Comparison of ENCODE assay signal across 2 cellular contexts in genomic region chr20:22929661-22930060, GRCh38.
TF ChIP-seq lines count a peak whose summit lies in the region.

No MANE protein-coding gene starts in this region.

TF ChIP-seq in HepG2, 621 proteins besides CTCF, POLR2A, EP300 and RAD21:
- TF ChIP-seq CEBPB (IDR thresholded peaks at IDR 0.05; ENCODE audit: borderline replicate concordance, low read depth, low read length) = peak; percentile 58; the same call in 1 of the 2 replicates
- TF ChIP-seq SYNCRIP (IDR thresholded peaks at IDR 0.05; ENCODE audit: insufficient read depth, low read depth, low read length) = no peak
TF ChIP-seq in HepG2: peak in this region for 1.

TF ChIP-seq in K562, 482 proteins besides CTCF, POLR2A, EP300 and RAD21:
- TF ChIP-seq, protein P1, sequence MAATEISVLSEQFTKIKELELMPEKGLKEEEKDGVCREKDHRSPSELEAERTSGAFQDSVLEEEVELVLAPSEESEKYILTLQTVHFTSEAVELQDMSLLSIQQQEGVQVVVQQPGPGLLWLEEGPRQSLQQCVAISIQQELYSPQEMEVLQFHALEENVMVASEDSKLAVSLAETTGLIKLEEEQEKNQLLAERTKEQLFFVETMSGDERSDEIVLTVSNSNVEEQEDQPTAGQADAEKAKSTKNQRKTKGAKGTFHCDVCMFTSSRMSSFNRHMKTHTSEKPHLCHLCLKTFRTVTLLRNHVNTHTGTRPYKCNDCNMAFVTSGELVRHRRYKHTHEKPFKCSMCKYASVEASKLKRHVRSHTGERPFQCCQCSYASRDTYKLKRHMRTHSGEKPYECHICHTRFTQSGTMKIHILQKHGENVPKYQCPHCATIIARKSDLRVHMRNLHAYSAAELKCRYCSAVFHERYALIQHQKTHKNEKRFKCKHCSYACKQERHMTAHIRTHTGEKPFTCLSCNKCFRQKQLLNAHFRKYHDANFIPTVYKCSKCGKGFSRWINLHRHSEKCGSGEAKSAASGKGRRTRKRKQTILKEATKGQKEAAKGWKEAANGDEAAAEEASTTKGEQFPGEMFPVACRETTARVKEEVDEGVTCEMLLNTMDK (IDR thresholded peaks at IDR 0.05; ENCODE audit: borderline replicate concordance, insufficient read depth, low read depth, low read length, poor library complexity, severe bottlenecking) = no peak
- TF ChIP-seq FOXA1 (IDR thresholded peaks at IDR 0.05; ENCODE audit: borderline replicate concordance) (no peak), PPARD (CRISPR knock-in tag; IDR thresholded peaks at IDR 0.05) (no peak), DDX20 (tag; IDR thresholded peaks at IDR 0.05; ENCODE audit: low read depth) (no peak), PTRF (tag; IDR thresholded peaks at IDR 0.05) (no peak), ETV1 (tag; conservative IDR thresholded peaks at IDR 0.05; ENCODE audit: low read depth) (no peak)
- TF ChIP-seq, protein P2, sequence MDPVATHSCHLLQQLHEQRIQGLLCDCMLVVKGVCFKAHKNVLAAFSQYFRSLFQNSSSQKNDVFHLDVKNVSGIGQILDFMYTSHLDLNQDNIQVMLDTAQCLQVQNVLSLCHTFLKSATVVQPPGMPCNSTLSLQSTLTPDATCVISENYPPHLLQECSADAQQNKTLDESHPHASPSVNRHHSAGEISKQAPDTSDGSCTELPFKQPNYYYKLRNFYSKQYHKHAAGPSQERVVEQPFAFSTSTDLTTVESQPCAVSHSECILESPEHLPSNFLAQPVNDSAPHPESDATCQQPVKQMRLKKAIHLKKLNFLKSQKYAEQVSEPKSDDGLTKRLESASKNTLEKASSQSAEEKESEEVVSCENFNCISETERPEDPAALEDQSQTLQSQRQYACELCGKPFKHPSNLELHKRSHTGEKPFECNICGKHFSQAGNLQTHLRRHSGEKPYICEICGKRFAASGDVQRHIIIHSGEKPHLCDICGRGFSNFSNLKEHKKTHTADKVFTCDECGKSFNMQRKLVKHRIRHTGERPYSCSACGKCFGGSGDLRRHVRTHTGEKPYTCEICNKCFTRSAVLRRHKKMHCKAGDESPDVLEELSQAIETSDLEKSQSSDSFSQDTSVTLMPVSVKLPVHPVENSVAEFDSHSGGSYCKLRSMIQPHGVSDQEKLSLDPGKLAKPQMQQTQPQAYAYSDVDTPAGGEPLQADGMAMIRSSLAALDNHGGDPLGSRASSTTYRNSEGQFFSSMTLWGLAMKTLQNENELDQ (CRISPR knock-in tag; IDR thresholded peaks at IDR 0.05; ENCODE audit: borderline replicate concordance) = no peak
TF ChIP-seq in K562: peak in this region for 0.
